ENCODE assay signal across 18 cellular contexts in the genomic region with DNA sequence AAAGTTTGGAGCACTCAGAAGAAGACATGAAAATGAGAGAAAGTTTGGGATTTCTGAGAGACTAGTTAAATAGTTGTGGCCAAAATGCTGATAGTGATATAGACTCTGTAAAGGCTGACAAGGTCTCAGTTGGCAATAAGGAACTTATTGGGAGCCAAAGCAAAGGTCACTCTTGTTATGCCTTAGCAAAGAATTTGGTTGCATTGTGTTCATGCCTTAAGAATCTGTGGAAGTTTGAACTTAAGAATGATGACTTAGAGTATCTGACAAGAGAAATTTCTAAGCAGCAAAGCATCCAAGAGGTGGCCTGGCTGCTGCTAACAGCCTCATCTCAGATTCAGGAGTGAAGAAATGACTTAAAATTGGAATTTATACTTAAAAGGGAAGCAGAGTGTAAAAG.
"Had no signal": no experiment of that assay in that cellular context is flagged by ENCODE, and none has a peak within 500 bp of the region (broad histone marks: within the 10 kb centered on the region; RNA-seq: fewer than 3 reads in every experiment).

No MANE protein-coding gene starts in this region.

- H3K4me1 Mint-ChIP-seq: immature natural killer cell; naive thymus-derived CD4-positive, alpha-beta T cell; nephron progenitor cell had no signal

- H3K4me1 ChIP-seq: colonic mucosa, gastroesophageal sphincter, psoas muscle, right lobe of liver, stomach, transverse colon had no signal

- H3K27me3 ChIP-seq: colonic mucosa, gastroesophageal sphincter, right lobe of liver, stomach, transverse colon had no signal

- ATAC-seq: gastroesophageal sphincter; naive thymus-derived CD4-positive, alpha-beta T cell; psoas muscle had no signal

- H3K4me3 ChIP-seq: colonic mucosa, gastroesophageal sphincter, psoas muscle, right lobe of liver, stomach, thoracic aorta, transverse colon had no signal

- H3K9me3 ChIP-seq: colonic mucosa, psoas muscle, right lobe of liver, stomach, thoracic aorta, transverse colon had no signal

- H3K27ac Mint-ChIP-seq: immature natural killer cell; naive thymus-derived CD4-positive, alpha-beta T cell; nephron progenitor cell had no signal

- H3K36me3 ChIP-seq: colonic mucosa, gastroesophageal sphincter, thoracic aorta, transverse colon had no signal

- H3K36me3 Mint-ChIP-seq: naive thymus-derived CD4-positive, alpha-beta T cell had no signal

- H3K27me3 Mint-ChIP-seq: naive thymus-derived CD4-positive, alpha-beta T cell had no signal

- H3K4me3 Mint-ChIP-seq: immature natural killer cell; naive thymus-derived CD4-positive, alpha-beta T cell; nephron progenitor cell had no signal

- DNase-seq: cerebellar nuclear complex; colonic mucosa; dermis blood vessel endothelial cell; immature natural killer cell; kidney; mammary epithelial cell; naive thymus-derived CD4-positive, alpha-beta T cell; nephron progenitor cell; psoas muscle; retina; right lobe of liver; stimulated activated CD4-positive, alpha-beta T cell treated with anti-CD3 and anti-CD28 coated beads, Interleukin-2, amount 100 ng/mL, for 24 hours; stimulated activated naive CD4-positive, alpha-beta T cell; stomach; substantia nigra; transverse colon had no signal
